Comparison of ENCODE assay signal across 16 cellular contexts in the genomic region with DNA sequence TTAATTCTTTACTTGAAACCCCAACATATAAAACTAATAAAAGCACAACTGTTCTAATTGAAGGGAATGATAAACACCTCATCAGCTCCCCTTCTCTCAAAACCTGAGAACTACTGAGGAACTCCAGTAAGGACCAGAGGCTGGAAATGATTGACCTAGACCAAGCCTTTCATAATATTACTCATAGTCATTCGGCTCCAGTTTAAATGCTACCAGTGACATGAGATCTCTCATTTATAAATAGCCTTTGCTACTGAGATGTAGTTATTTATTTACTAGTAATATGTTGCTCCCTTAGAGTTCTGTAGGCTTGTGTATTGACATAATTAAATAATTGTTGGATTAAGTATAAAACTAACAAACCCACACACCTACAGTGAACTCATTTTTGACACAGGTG.
A peak's percentile ranks its signal among the peaks of the same experiment; 100 is the strongest.
DNase-seq lines count a peak whose midpoint lies in the region; ATAC-seq lines count a peak whose summit lies in the region.
"Had no signal": no experiment of that assay in that cellular context is flagged by ENCODE, and none has a peak within 500 bp of the region (broad histone marks: within the 10 kb centered on the region; RNA-seq: fewer than 3 reads in every experiment).

No MANE protein-coding gene starts in this region.

- H3K4me1 ChIP-seq in mesenchymal stem cell (ENCODE audit: control insufficient read depth, insufficient read depth, low read depth, low read length) = no peaks in the 10 kb centered on the region
- H3K4me1 ChIP-seq: prostate gland had no signal

- H2AK5ac ChIP-seq in mesenchymal stem cell (ENCODE audit: low read length, severe bottlenecking) = no peak overlapping the region

- no peak overlapping the region for H3K23ac ChIP-seq in mesenchymal stem cell (ENCODE audit: low read length in 2 of 2)

- H3K9ac ChIP-seq in mesenchymal stem cell (ENCODE audit: low read length) = no peak overlapping the region
- H3K9ac ChIP-seq: GM23248 had no signal

- no peak overlapping the region for H2BK15ac ChIP-seq in mesenchymal stem cell (ENCODE audit: low read depth, poor library complexity, severe bottlenecking)

- no peak overlapping the region for H3K4me2 ChIP-seq in mesenchymal stem cell (ENCODE audit: low read length, poor library complexity, severe bottlenecking)

- no peak overlapping the region for H4K8ac ChIP-seq in mesenchymal stem cell (ENCODE audit: low read length)

- DNase-seq in mesenchymal stem cell (no peak), NCI-H446 treated with DMSO at 0.1 percent for 48 hours (lab: John Stamatoyannopoulos, UW) (no peak), NCI-H748 treated with DMSO at 0.1 percent for 48 hours (lab: John Stamatoyannopoulos, UW) (no peak), MV-4-11 (lab: John Stamatoyannopoulos, UW) (no peak), activated gamma-delta T cell (lab: John Stamatoyannopoulos, UW) (no peak)
- DNase-seq: CD8-positive, alpha-beta T cell; dorsolateral prefrontal cortex; foreskin fibroblast; GM23248; NCI-H1092 treated with DMSO at 0.1 percent for 48 hours; NCI-H524; RPMI8226 had no signal

- no peak overlapping the region for H3K18ac ChIP-seq in mesenchymal stem cell (ENCODE audit: low read depth in 1 of 2, low read length in 2 of 2)

- H3K27ac ChIP-seq in mesenchymal stem cell (ENCODE audit: low read length, poor library complexity, severe bottlenecking) = peak overlapping the region; percentile 53
- H3K27ac ChIP-seq: dorsolateral prefrontal cortex, GM23248, prostate gland had no signal

- H2BK120ac ChIP-seq in mesenchymal stem cell (ENCODE audit: low read depth, low read length) = no peak overlapping the region

- H4K91ac ChIP-seq in mesenchymal stem cell (ENCODE audit: low read length) = no peak overlapping the region

- ATAC-seq in GM19328 (IDR thresholded peaks at IDR 0.05; ENCODE audit: unreplicated experiment) (peak; percentile 55), HG02588 (IDR thresholded peaks at IDR 0.05; ENCODE audit: unreplicated experiment) (peak; percentile 94), HG03159 (IDR thresholded peaks at IDR 0.05; ENCODE audit: unreplicated experiment) (peak; percentile 97)
- ATAC-seq: CD8-positive, alpha-beta T cell had no signal

- no peak overlapping the region for H3K4me3 ChIP-seq in mesenchymal stem cell (ENCODE audit: insufficient read depth in 1 of 2, low read depth in 1 of 2, low read length in 2 of 2)
- H3K4me3 ChIP-seq: dorsolateral prefrontal cortex, GM23248, prostate gland had no signal

- WGBS in mesenchymal stem cell = no CpG with 5 or more reads among the region's 1 CpG

- no peak overlapping the region for H2BK12ac ChIP-seq in mesenchymal stem cell (ENCODE audit: low read length in 2 of 2)

- no peak overlapping the region for H2BK5ac ChIP-seq in mesenchymal stem cell (ENCODE audit: low read depth, low read length, poor library complexity, severe bottlenecking)

- no peak overlapping the region for H2AFZ ChIP-seq in mesenchymal stem cell (ENCODE audit: low read depth, low read length)
- H2AFZ ChIP-seq: GM23248 had no signal

- H3K4ac ChIP-seq in mesenchymal stem cell (ENCODE audit: low read depth in 1 of 2, low read length in 2 of 2) = no peak overlapping the region

- H3K9me3 ChIP-seq in mesenchymal stem cell (ENCODE audit: control insufficient read depth, low read length) = no peaks in the 10 kb centered on the region
- H3K9me3 ChIP-seq: prostate gland had no signal

- no peaks in the 10 kb centered on the region for H3K79me1 ChIP-seq in mesenchymal stem cell (replicated peaks; ENCODE audit: low read length, poor library complexity, severe bottlenecking)

- H3K27me3 ChIP-seq in mesenchymal stem cell (ENCODE audit: control insufficient read depth in 1 of 2, insufficient read depth in 1 of 2, low read length in 2 of 2) = no peaks in the 10 kb centered on the region

- no peak overlapping the region for H3K14ac ChIP-seq in mesenchymal stem cell (ENCODE audit: low read length in 2 of 2)

- no peaks in the 10 kb centered on the region for H3K36me3 ChIP-seq in mesenchymal stem cell (ENCODE audit: control insufficient read depth in 1 of 2, insufficient read depth in 2 of 2, low read depth in 1 of 2, low read length in 2 of 2)
- H3K36me3 ChIP-seq: prostate gland had no signal
